1 cellular context compared by ENCODE assay signal in genomic region chr2:224426650-224427049, GRCh38.
TF ChIP-seq lines count a peak whose summit lies in the region.

No MANE protein-coding gene starts in this region.

TF ChIP-seq in WTC11, 78 proteins besides CTCF, POLR2A, EP300 and RAD21 (continued from another document):
- TF ChIP-seq ZSCAN18 (CRISPR knock-in tag; IDR thresholded peaks at IDR 0.05), result no peak
- TF ChIP-seq, protein P1, sequence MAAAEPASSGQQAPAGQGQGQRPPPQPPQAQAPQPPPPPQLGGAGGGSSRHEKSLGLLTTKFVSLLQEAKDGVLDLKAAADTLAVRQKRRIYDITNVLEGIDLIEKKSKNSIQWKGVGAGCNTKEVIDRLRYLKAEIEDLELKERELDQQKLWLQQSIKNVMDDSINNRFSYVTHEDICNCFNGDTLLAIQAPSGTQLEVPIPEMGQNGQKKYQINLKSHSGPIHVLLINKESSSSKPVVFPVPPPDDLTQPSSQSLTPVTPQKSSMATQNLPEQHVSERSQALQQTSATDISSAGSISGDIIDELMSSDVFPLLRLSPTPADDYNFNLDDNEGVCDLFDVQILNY (CRISPR knock-in tag; IDR thresholded peaks at IDR 0.05), result no peak
- no peak for TF ChIP-seq ZNF219 (CRISPR knock-in tag; IDR thresholded peaks at IDR 0.05; ENCODE audit: borderline replicate concordance)
- TF ChIP-seq NR3C1 (CRISPR knock-in tag; conservative IDR thresholded peaks at IDR 0.05; ENCODE audit: low read depth), result no peak
- TF ChIP-seq, protein P2, sequence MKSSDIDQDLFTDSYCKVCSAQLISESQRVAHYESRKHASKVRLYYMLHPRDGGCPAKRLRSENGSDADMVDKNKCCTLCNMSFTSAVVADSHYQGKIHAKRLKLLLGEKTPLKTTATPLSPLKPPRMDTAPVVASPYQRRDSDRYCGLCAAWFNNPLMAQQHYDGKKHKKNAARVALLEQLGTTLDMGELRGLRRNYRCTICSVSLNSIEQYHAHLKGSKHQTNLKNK (CRISPR knock-in tag; IDR thresholded peaks at IDR 0.05), result no peak
- no peak for TF ChIP-seq ZNF423 (CRISPR knock-in tag; IDR thresholded peaks at IDR 0.05)
- no peak for TF ChIP-seq ZNF317 (CRISPR knock-in tag; IDR thresholded peaks at IDR 0.05; ENCODE audit: borderline replicate concordance, low read depth)
- no peak for TF ChIP-seq FOXP4 (CRISPR knock-in tag; IDR thresholded peaks at IDR 0.05)
- TF ChIP-seq CREB1 (CRISPR knock-in tag; IDR thresholded peaks at IDR 0.05), result no peak
- no peak for TF ChIP-seq RORB (CRISPR knock-in tag; IDR thresholded peaks at IDR 0.05)
